In genomic region chr10:85967594-85967993, GRCh38 we compare ENCODE assay signal across 16 cellular contexts.
DNase-seq lines count a peak whose midpoint lies in the region; ATAC-seq and TF ChIP-seq lines count a peak whose summit lies in the region.
"Had no signal": no experiment of that assay in that cellular context is flagged by ENCODE, and none has a peak within 500 bp of the region (broad histone marks: within the 10 kb centered on the region; RNA-seq: fewer than 3 reads in every experiment).

No MANE protein-coding gene starts in this region.

- no peak overlapping the region for H3K4me3 ChIP-seq in fibroblast of mammary gland (ENCODE audit: control insufficient read depth, low read depth, low read length)
- H3K4me3 ChIP-seq: BLaER1, body of pancreas, left ventricle myocardium inferior had no signal

- ATAC-seq in GM18505 (IDR thresholded peaks at IDR 0.05; ENCODE audit: unreplicated experiment) (peak; percentile 68), GM18907 (IDR thresholded peaks at IDR 0.05; ENCODE audit: unreplicated experiment) (peak; percentile 73), HG03520 (IDR thresholded peaks at IDR 0.05; ENCODE audit: unreplicated experiment) (peak; percentile 76), GM19455 (IDR thresholded peaks at IDR 0.05; ENCODE audit: unreplicated experiment) (no peak), HG03039 (IDR thresholded peaks at IDR 0.05; ENCODE audit: unreplicated experiment) (no peak)
- ATAC-seq: body of pancreas had no signal

- no peak for TF ChIP-seq CTCF in fibroblast of mammary gland (conservative IDR thresholded peaks at IDR 0.05; ENCODE audit: control insufficient read depth, insufficient read depth, low read depth, low read length)

- DNase-seq in fibroblast of mammary gland (ENCODE audit: low read depth) (peak; percentile 10), OCI-M1 (lab: John Stamatoyannopoulos, UW) (no peak)
- DNase-seq: activated CD8-positive, alpha-beta memory T cell treated with anti-CD3 and anti-CD28 coated beads for 24 hours; body of pancreas; DMS79 treated with DMSO at 0.1 percent for 48 hours; hippocampal formation; left ventricle myocardium inferior; NCI-H524 treated with DMSO at 0.1 percent for 48 hours; small intestine; stimulated activated naive CD4-positive, alpha-beta T cell had no signal

- no peak for TF ChIP-seq POLR2A in GM18505 (IDR thresholded peaks at IDR 0.05; ENCODE audit: borderline replicate concordance, extremely low read depth, insufficient read depth, insufficient read length)

Comparison
In these comparisons a context has a peak if more than half of its experiments do, and no peak if none do; other contexts are left out.
1. ATAC-seq: peak in GM18505 (single experiment), GM18907 (single experiment) and HG03520 (single experiment); none in GM19455 (single experiment) and HG03039 (single experiment).